In the genomic region with DNA sequence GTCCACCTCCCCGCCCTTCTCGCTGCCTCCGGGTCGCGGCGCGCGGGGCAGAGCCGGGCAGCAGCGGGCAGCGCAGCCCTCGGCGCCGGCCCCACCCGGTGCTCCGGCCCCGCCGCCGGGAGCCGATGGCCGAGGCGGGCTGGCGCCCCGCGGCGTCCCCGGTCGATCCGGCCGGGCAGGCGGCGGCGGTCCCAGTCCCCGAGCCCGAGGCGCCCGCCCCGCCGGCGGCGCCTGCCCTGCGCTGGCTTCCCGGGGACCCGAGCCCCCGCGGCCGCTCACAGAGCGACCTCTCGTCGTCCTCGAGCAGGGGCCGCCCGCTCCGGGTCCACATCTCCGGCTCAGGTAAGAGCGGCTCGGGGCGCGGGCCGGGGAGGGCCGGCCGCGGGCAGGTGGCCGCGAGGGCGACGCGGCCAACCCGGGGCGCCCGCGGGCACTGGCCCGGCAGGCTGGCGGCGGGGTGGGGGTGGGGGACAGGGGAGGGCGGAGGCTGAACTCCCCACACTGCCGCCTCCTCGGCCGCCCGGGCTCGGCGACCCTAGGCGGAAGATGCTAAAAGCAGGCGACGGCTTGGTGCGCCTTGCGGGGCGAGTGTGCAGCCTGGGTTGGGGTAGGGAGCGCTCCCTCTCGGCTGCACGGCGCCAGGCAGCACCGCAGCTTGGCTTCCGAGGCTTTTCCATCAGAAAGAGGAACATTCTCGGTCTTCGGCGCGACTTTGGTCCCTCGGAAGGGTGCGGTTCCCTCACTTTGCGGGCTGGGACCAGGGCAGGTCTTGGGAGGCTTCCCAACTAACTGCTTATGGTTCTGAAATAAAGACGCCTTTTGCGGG, we compare ENCODE assay signal across 8 cellular contexts. TPM values are rescaled to one million over a fixed set of nuclear protein-coding genes. Genes with fewer than 3 reads are reported as not detected.
DNase-seq lines count a peak whose midpoint lies in the region; ATAC-seq and TF ChIP-seq lines count a peak whose summit lies in the region.

No MANE protein-coding gene starts in this region.

- TF ChIP-seq EP300 in SK-N-SH (IDR thresholded peaks at IDR 0.05; ENCODE audit: borderline replicate concordance in 1 of 2, low read depth in 1 of 2, low read length in 1 of 2) (no peak), ovary (IDR thresholded peaks at IDR 0.05) (no peak)

- H3K27me3 ChIP-seq in CD8-positive, alpha-beta T cell (ENCODE audit: insufficient read depth, low read length): no peaks in the 10 kb centered on the region
- H3K27me3 ChIP-seq in SK-N-SH (ENCODE audit: insufficient read depth) (no peaks in the 10 kb centered on the region), ovary (no peaks in the 10 kb centered on the region), uterus (no peaks in the 10 kb centered on the region)

- no peaks in the 10 kb centered on the region for H3K36me3 ChIP-seq in CD8-positive, alpha-beta T cell (ENCODE audit: insufficient read depth, low read length)
- no peaks in the 10 kb centered on the region for H3K36me3 ChIP-seq in SK-N-SH (replicated peaks in 1 of 2; ENCODE audit: control insufficient read depth in 1 of 2, insufficient read depth in 2 of 2, low read length in 1 of 2)
- H3K36me3 ChIP-seq in ovary: no peaks in the 10 kb centered on the region
- no peaks in the 10 kb centered on the region for H3K36me3 ChIP-seq in uterus

- DNase-seq in CD8-positive, alpha-beta T cell: peak; percentile 25 to 75 (median 51)
- DNase-seq in HPDE6-E6E7 (ENCODE audit: extremely low spot score) (peak; percentile 33), SK-N-SH (peak; percentile 83), Right ventricle myocardium inferior (ENCODE audit: missing footprints) (peak; percentile 84), ovary (peak; percentile 29 to 60 (median 44)), uterus (peak; percentile 23 to 40)
- DNase-seq in activated naive CD4-positive, alpha-beta T cell treated with anti-CD3 and anti-CD28 coated beads, Interleukin-2, amount 50 U/mL, for 72 hours (ENCODE audit: low spot score in 2 of 2): peak; percentile 63 to 66

- H3K9me2 ChIP-seq in SK-N-SH: no peaks in the 10 kb centered on the region

- peak overlapping the region; percentile 85 for H3K4me2 ChIP-seq in SK-N-SH

- TF ChIP-seq RAD21 in SK-N-SH (IDR thresholded peaks at IDR 0.05; ENCODE audit: low read length): no peak; the same call in 1 of the 2 replicates

- POLR2A ChIA-PET in CD8-positive, alpha-beta T cell (lab: Charles Lee): interaction anchor here (0.6 to 2.1 kb wide), 13 partner anchors 9 to 518 kb away, joined by 3 to 9 read pairs (median 5); partner anchors contain the start of genes ADAT2, FUCA2, LTV1 and PEX3
- POLR2A ChIA-PET in SK-N-SH (lab: Yijun Ruan, JAX): interaction anchor here (0.9 kb wide), 1 partner anchor 26 kb away, joined by 3 read pairs; the partner anchor contains the start of gene FUCA2

- no peaks in the 10 kb centered on the region for H3K27me3 Mint-ChIP-seq in CD8-positive, alpha-beta T cell (ENCODE audit: low read depth)

- H4K20me1 ChIP-seq in SK-N-SH (ENCODE audit: insufficient read depth): no peaks in the 10 kb centered on the region

- peak overlapping the region; percentile 64; the same call in 1 of the 2 replicates for H3K9ac ChIP-seq in SK-N-SH

- H3K9me3 ChIP-seq in CD8-positive, alpha-beta T cell (ENCODE audit: low read length): no peaks in the 10 kb centered on the region
- H3K9me3 ChIP-seq in SK-N-SH (no peaks in the 10 kb centered on the region), ovary (no peaks in the 10 kb centered on the region), uterus (no peaks in the 10 kb centered on the region)

- peaks cover 6% of the 10 kb centered on the region for H3K36me3 Mint-ChIP-seq in CD8-positive, alpha-beta T cell
- H3K36me3 Mint-ChIP-seq in activated naive CD4-positive, alpha-beta T cell treated with anti-CD3 and anti-CD28 coated beads, Interleukin-2, amount 50 U/mL, for 72 hours: no peaks in the 10 kb centered on the region

- intact Hi-C loops in CD8-positive, alpha-beta T cell (cut with DNase I, micrococcal nuclease): loop anchor here (1.0 to 10.0 kb wide), 6 partner anchors 8 to 1390 kb away; partner anchors contain the start of genes ADAT2 (in 2 of the 2), PEX3 (in 2 of the 2), FUCA2 (in 1 of the 2) and LTV1 (in 1 of the 2)
- intact Hi-C loops in Right ventricle myocardium inferior (cut with DNase I) (no loop called here), ovary (cut with DNase I) (no loop called here), uterus (cut with DNase I; ENCODE audit: low total_unique reads) (no loop called here)

- peaks cover 36% of the 10 kb centered on the region for H3K4me1 Mint-ChIP-seq in CD8-positive, alpha-beta T cell (ENCODE audit: low read depth)

- peak overlapping the region; percentile 54 for H3K4me3 ChIP-seq in CD8-positive, alpha-beta T cell (ENCODE audit: low read depth, low read length)
- H3K4me3 ChIP-seq in SK-N-SH (ENCODE audit: low read depth in 2 of 2, low read length in 1 of 2): peak overlapping the region; percentile 63 to 71
- H3K4me3 ChIP-seq in ovary: peak overlapping the region; percentile 38
- H3K4me3 ChIP-seq in uterus: peak overlapping the region; percentile 42 to 53

- ATAC-seq in CD8-positive, alpha-beta T cell: peak; percentile 75
- ATAC-seq in GM21360 (IDR thresholded peaks at IDR 0.05; ENCODE audit: unreplicated experiment) (peak; percentile 62), Right ventricle myocardium inferior (peak; percentile 76)
- ATAC-seq in activated naive CD4-positive, alpha-beta T cell treated with anti-CD3 and anti-CD28 coated beads, Interleukin-2, amount 50 U/mL, for 72 hours: peak; percentile 72 to 77

- CTCF ChIA-PET in CD8-positive, alpha-beta T cell (lab: Charles Lee): interaction anchor here (0.7 to 1.5 kb wide), 6 partner anchors 13 to 306 kb away, joined by 3 to 4 read pairs (median 4); partner anchors contain the start of genes FUCA2 and LTV1
- CTCF ChIA-PET in SK-N-SH (lab: Yijun Ruan, JAX): interaction anchor here (0.6 to 2.8 kb wide), 7 partner anchors 18 to 476 kb away, joined by 3 to 8 read pairs (median 4); no protein-coding TSS in a partner anchor

- peaks cover 4% of the 10 kb centered on the region for H3F3A ChIP-seq in SK-N-SH (replicated peaks; ENCODE audit: insufficient read depth)

- peaks cover 11% of the 10 kb centered on the region; the same call in 1 of the 2 replicates for H3K79me2 ChIP-seq in SK-N-SH (ENCODE audit: insufficient read depth)

- peaks cover 5% of the 10 kb centered on the region for H3K4me1 ChIP-seq in CD8-positive, alpha-beta T cell (ENCODE audit: insufficient read depth, low read length)
- H3K4me1 ChIP-seq in SK-N-SH (ENCODE audit: control insufficient read depth in 1 of 2, insufficient read depth in 2 of 2, low read depth in 1 of 2, low read length in 1 of 2) (peaks cover 0 to 3% of the 10 kb centered on the region in 2 experiments; a peak in 1 of 4 replicates), ovary (ENCODE audit: insufficient read depth) (peaks cover 2% of the 10 kb centered on the region), uterus (no peaks in the 10 kb centered on the region)

- 0% methylated on average over 2 of the region's 103 CpGs for WGBS in SK-N-SH (ENCODE audit: low lambda C conversion rate)
- 0 to 1% (median 1%) methylated on average over 42 to 103 of the region's 103 CpGs for WGBS in ovary, 3 donors

- no peak overlapping the region for H3K27ac ChIP-seq in CD8-positive, alpha-beta T cell (ENCODE audit: low read depth, low read length)
- H3K27ac ChIP-seq in SK-N-SH (ENCODE audit: low read depth in 2 of 2, low read length in 1 of 2) (peak overlapping the region; percentile 24 to 28; a peak in 2 of 4 replicates), ovary (peak overlapping the region in 1 of 2 donors; percentile 42), uterus (peak overlapping the region in 1 of 2 donors; percentile 73)

- peak overlapping the region; percentile 84 for H3K4me3 Mint-ChIP-seq in CD8-positive, alpha-beta T cell

- H3K27ac Mint-ChIP-seq in CD8-positive, alpha-beta T cell: peak overlapping the region; percentile 90
- H3K27ac Mint-ChIP-seq in activated naive CD4-positive, alpha-beta T cell treated with anti-CD3 and anti-CD28 coated beads, Interleukin-2, amount 50 U/mL, for 72 hours: peak overlapping the region; percentile 52 to 77

- no peak for TF ChIP-seq POLR2A in ovary (IDR thresholded peaks at IDR 0.05)
- no peak for TF ChIP-seq POLR2A in uterus (IDR thresholded peaks at IDR 0.05)

- H2AFZ ChIP-seq in SK-N-SH (ENCODE audit: low read depth): peak overlapping the region; percentile 97

- H3K9me3 Mint-ChIP-seq in CD8-positive, alpha-beta T cell: no peaks in the 10 kb centered on the region
- no peaks in the 10 kb centered on the region for H3K9me3 Mint-ChIP-seq in activated naive CD4-positive, alpha-beta T cell treated with anti-CD3 and anti-CD28 coated beads, Interleukin-2, amount 50 U/mL, for 72 hours

- TF ChIP-seq CTCF in CD8-positive, alpha-beta T cell (IDR thresholded peaks at IDR 0.05): peak; percentile 53
- TF ChIP-seq CTCF in SK-N-SH (IDR thresholded peaks at IDR 0.05) (peak; percentile 39), ovary (IDR thresholded peaks at IDR 0.05) (no peak), uterus (IDR thresholded peaks at IDR 0.05) (peak in 1 of 4 experiments; percentile 36)

TF ChIP-seq in SK-N-SH, 30 proteins besides CTCF, POLR2A, EP300 and RAD21:
- TF ChIP-seq SIN3A (IDR thresholded peaks at IDR 0.05; ENCODE audit: borderline replicate concordance, low read depth, low read length) (peak; percentile 24; the same call in 1 of the 2 replicates), TAF1 (IDR thresholded peaks at IDR 0.05; ENCODE audit: borderline replicate concordance, low read depth, low read length) (peak; percentile 23; the same call in 1 of the 2 replicates), NFIC (IDR thresholded peaks at IDR 0.05; ENCODE audit: borderline replicate concordance) (no peak)

RNA-seq across cellular contexts. Expression of gene FUCA2, which starts 25.6 kb away (rescaled TPM):
- 1 to 10 TPM; 1.6 to 2.2 TPM for total RNA-seq in CD8-positive, alpha-beta T cell
- polyA plus RNA-seq in SK-N-SH (2012; rRNA removed): 37.6 and 41.0 TPM in 2 replicates
- 48.7 and 49.5 TPM in 2 replicates for polyA plus RNA-seq in SK-N-SH (2012; cell fraction: cytosol; rRNA removed)
- polyA plus RNA-seq in SK-N-SH (2012; cell fraction: nucleus; rRNA removed): 30.1 and 37.8 TPM in 2 replicates
- total RNA-seq in activated naive CD4-positive, alpha-beta T cell treated with anti-CD3 and anti-CD28 coated beads, Interleukin-2, amount 50 U/mL, for 72 hours: 10 to 100 TPM; 12.1 to 17.6 TPM
- 46.1 TPM for total RNA-seq in Right ventricle myocardium inferior
- total RNA-seq in ovary: 10 to 100 TPM; 23.2 to 55.5 (median 44.8) TPM
- 10 to 100 TPM; 34.6 to 68.1 TPM for polyA plus RNA-seq in ovary
- 10 to 100 TPM; 15.9 to 35.7 (median 21.1) TPM for total RNA-seq in uterus

Comparison
In these comparisons a context has a peak if more than half of its experiments do, and no peak if none do; other contexts are left out.
1. DNase-seq: peak in every context shown above with its lines; median percentile 84 in Right ventricle myocardium inferior; 83 in SK-N-SH; 64 in activated naive CD4-positive, alpha-beta T cell treated with anti-CD3 and anti-CD28 coated beads, Interleukin-2, amount 50 U/mL, for 72 hours; 51 in CD8-positive, alpha-beta T cell; 44 in ovary; 33 in HPDE6-E6E7; 32 in uterus.
2. CTCF ChIP-seq: peak in CD8-positive, alpha-beta T cell (single experiment) and SK-N-SH (single experiment); none in ovary (0 of 3).
3. RNA of gene FUCA2, which starts 25.6 kb away (total RNA-seq): 46.1 TPM in Right ventricle myocardium inferior (single experiment), 23.2 to 55.5 TPM in ovary, 15.9 to 35.7 TPM in uterus and 12.1 to 17.6 TPM in activated naive CD4-positive, alpha-beta T cell treated with anti-CD3 and anti-CD28 coated beads, Interleukin-2, amount 50 U/mL, for 72 hours; 1.6 to 2.2 TPM in CD8-positive, alpha-beta T cell; every median in the first group is over 4 times any median in the second.
4. intact Hi-C loops: an anchor here in CD8-positive, alpha-beta T cell (1.0 to 10.0 kb wide); none called in Right ventricle myocardium inferior, ovary and uterus.
5. Peak in every context shown above with its lines, with median percentiles within 50 percentile points of each other: ATAC-seq and H3K4me3 ChIP-seq.